Comparison of ENCODE assay signal across 2 cellular contexts in genomic region chr7:129874722-129875121, GRCh38.
TF ChIP-seq lines count a peak whose summit lies in the region.

No MANE protein-coding gene starts in this region.

TF ChIP-seq in SK-N-SH treated with all-trans-retinoic acid at 6 μM for 48 hours, 23 proteins besides CTCF, POLR2A, EP300 and RAD21 (continued from another document):
- no peak for TF ChIP-seq TSHZ2 (CRISPR knock-in tag; IDR thresholded peaks at IDR 0.05)
- no peak for TF ChIP-seq CSDC2 (CRISPR knock-in tag; IDR thresholded peaks at IDR 0.05)
- no peak for TF ChIP-seq OSR1 (CRISPR knock-in tag; IDR thresholded peaks at IDR 0.05)
- TF ChIP-seq TOX (CRISPR knock-in tag; IDR thresholded peaks at IDR 0.05; ENCODE audit: borderline replicate concordance), result no peak
- TF ChIP-seq ZFP3 (CRISPR knock-in tag; IDR thresholded peaks at IDR 0.05), result no peak
- TF ChIP-seq TCF4 (CRISPR knock-in tag; IDR thresholded peaks at IDR 0.05; ENCODE audit: borderline replicate concordance), result no peak
- no peak for TF ChIP-seq CSRNP3 (CRISPR knock-in tag; IDR thresholded peaks at IDR 0.05)
- TF ChIP-seq BACH2 (CRISPR knock-in tag; IDR thresholded peaks at IDR 0.05; ENCODE audit: borderline replicate concordance), result no peak
- TF ChIP-seq ESRRG (CRISPR knock-in tag; IDR thresholded peaks at IDR 0.05), result no peak
- TF ChIP-seq ISL1 (CRISPR knock-in tag; IDR thresholded peaks at IDR 0.05), result no peak
- TF ChIP-seq, protein P1, sequence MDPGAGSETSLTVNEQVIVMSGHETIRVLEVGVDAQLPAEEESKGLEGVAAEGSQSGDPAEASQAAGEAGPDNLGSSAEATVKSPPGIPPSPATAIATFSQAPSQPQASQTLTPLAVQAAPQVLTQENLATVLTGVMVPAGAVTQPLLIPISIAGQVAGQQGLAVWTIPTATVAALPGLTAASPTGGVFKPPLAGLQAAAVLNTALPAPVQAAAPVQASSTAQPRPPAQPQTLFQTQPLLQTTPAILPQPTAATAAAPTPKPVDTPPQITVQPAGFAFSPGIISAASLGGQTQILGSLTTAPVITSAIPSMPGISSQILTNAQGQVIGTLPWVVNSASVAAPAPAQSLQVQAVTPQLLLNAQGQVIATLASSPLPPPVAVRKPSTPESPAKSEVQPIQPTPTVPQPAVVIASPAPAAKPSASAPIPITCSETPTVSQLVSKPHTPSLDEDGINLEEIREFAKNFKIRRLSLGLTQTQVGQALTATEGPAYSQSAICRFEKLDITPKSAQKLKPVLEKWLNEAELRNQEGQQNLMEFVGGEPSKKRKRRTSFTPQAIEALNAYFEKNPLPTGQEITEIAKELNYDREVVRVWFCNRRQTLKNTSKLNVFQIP (CRISPR knock-in tag; IDR thresholded peaks at IDR 0.05; ENCODE audit: borderline replicate concordance, low read depth), result no peak
- no peak for TF ChIP-seq GLIS3 (CRISPR knock-in tag; IDR thresholded peaks at IDR 0.05)

TF ChIP-seq in SK-N-SH, 30 proteins besides CTCF, POLR2A, EP300 and RAD21 (continued from another document):
- TF ChIP-seq, protein P2, sequence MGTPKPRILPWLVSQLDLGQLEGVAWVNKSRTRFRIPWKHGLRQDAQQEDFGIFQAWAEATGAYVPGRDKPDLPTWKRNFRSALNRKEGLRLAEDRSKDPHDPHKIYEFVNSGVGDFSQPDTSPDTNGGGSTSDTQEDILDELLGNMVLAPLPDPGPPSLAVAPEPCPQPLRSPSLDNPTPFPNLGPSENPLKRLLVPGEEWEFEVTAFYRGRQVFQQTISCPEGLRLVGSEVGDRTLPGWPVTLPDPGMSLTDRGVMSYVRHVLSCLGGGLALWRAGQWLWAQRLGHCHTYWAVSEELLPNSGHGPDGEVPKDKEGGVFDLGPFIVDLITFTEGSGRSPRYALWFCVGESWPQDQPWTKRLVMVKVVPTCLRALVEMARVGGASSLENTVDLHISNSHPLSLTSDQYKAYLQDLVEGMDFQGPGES (IDR thresholded peaks at IDR 0.05; ENCODE audit: low read depth, low read length), result no peak
- TF ChIP-seq MAX (IDR thresholded peaks at IDR 0.05; ENCODE audit: low read depth) (no peak), TEAD4 (IDR thresholded peaks at IDR 0.05; ENCODE audit: borderline replicate concordance, insufficient read depth) (no peak), TCF12 (IDR thresholded peaks at IDR 0.05) (no peak), TAF1 (IDR thresholded peaks at IDR 0.05; ENCODE audit: borderline replicate concordance, low read depth, low read length) (no peak), RFX5 (IDR thresholded peaks at IDR 0.05; ENCODE audit: low read length) (no peak), RXRA (IDR thresholded peaks at IDR 0.05; ENCODE audit: borderline replicate concordance, low read depth) (no peak), RCOR1 (IDR thresholded peaks at IDR 0.05; ENCODE audit: low read length) (no peak)
- TF ChIP-seq, protein P3, sequence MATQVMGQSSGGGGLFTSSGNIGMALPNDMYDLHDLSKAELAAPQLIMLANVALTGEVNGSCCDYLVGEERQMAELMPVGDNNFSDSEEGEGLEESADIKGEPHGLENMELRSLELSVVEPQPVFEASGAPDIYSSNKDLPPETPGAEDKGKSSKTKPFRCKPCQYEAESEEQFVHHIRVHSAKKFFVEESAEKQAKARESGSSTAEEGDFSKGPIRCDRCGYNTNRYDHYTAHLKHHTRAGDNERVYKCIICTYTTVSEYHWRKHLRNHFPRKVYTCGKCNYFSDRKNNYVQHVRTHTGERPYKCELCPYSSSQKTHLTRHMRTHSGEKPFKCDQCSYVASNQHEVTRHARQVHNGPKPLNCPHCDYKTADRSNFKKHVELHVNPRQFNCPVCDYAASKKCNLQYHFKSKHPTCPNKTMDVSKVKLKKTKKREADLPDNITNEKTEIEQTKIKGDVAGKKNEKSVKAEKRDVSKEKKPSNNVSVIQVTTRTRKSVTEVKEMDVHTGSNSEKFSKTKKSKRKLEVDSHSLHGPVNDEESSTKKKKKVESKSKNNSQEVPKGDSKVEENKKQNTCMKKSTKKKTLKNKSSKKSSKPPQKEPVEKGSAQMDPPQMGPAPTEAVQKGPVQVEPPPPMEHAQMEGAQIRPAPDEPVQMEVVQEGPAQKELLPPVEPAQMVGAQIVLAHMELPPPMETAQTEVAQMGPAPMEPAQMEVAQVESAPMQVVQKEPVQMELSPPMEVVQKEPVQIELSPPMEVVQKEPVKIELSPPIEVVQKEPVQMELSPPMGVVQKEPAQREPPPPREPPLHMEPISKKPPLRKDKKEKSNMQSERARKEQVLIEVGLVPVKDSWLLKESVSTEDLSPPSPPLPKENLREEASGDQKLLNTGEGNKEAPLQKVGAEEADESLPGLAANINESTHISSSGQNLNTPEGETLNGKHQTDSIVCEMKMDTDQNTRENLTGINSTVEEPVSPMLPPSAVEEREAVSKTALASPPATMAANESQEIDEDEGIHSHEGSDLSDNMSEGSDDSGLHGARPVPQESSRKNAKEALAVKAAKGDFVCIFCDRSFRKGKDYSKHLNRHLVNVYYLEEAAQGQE (IDR thresholded peaks at IDR 0.05; ENCODE audit: low read depth, low read length), result no peak
